1 cellular context compared by ENCODE assay signal in the genomic region with DNA sequence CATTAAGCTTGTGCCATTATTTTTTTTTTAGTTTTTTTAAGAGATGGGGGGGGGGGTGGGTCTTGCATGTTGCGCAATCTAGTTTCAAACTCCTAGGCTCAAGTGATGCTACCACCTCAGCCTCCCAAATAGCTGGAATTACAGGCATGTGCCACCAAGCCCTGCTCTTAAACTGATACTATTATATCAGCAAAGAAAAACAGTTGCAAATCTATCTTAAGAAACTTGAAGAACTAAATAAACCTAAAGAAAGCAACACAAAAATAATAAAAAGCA.
TF ChIP-seq lines count a peak whose summit lies in the region.

No MANE protein-coding gene starts in this region.

TF ChIP-seq in GM23338, 12 proteins besides CTCF, POLR2A, EP300 and RAD21 (continued from another document):
- TF ChIP-seq, protein P1, sequence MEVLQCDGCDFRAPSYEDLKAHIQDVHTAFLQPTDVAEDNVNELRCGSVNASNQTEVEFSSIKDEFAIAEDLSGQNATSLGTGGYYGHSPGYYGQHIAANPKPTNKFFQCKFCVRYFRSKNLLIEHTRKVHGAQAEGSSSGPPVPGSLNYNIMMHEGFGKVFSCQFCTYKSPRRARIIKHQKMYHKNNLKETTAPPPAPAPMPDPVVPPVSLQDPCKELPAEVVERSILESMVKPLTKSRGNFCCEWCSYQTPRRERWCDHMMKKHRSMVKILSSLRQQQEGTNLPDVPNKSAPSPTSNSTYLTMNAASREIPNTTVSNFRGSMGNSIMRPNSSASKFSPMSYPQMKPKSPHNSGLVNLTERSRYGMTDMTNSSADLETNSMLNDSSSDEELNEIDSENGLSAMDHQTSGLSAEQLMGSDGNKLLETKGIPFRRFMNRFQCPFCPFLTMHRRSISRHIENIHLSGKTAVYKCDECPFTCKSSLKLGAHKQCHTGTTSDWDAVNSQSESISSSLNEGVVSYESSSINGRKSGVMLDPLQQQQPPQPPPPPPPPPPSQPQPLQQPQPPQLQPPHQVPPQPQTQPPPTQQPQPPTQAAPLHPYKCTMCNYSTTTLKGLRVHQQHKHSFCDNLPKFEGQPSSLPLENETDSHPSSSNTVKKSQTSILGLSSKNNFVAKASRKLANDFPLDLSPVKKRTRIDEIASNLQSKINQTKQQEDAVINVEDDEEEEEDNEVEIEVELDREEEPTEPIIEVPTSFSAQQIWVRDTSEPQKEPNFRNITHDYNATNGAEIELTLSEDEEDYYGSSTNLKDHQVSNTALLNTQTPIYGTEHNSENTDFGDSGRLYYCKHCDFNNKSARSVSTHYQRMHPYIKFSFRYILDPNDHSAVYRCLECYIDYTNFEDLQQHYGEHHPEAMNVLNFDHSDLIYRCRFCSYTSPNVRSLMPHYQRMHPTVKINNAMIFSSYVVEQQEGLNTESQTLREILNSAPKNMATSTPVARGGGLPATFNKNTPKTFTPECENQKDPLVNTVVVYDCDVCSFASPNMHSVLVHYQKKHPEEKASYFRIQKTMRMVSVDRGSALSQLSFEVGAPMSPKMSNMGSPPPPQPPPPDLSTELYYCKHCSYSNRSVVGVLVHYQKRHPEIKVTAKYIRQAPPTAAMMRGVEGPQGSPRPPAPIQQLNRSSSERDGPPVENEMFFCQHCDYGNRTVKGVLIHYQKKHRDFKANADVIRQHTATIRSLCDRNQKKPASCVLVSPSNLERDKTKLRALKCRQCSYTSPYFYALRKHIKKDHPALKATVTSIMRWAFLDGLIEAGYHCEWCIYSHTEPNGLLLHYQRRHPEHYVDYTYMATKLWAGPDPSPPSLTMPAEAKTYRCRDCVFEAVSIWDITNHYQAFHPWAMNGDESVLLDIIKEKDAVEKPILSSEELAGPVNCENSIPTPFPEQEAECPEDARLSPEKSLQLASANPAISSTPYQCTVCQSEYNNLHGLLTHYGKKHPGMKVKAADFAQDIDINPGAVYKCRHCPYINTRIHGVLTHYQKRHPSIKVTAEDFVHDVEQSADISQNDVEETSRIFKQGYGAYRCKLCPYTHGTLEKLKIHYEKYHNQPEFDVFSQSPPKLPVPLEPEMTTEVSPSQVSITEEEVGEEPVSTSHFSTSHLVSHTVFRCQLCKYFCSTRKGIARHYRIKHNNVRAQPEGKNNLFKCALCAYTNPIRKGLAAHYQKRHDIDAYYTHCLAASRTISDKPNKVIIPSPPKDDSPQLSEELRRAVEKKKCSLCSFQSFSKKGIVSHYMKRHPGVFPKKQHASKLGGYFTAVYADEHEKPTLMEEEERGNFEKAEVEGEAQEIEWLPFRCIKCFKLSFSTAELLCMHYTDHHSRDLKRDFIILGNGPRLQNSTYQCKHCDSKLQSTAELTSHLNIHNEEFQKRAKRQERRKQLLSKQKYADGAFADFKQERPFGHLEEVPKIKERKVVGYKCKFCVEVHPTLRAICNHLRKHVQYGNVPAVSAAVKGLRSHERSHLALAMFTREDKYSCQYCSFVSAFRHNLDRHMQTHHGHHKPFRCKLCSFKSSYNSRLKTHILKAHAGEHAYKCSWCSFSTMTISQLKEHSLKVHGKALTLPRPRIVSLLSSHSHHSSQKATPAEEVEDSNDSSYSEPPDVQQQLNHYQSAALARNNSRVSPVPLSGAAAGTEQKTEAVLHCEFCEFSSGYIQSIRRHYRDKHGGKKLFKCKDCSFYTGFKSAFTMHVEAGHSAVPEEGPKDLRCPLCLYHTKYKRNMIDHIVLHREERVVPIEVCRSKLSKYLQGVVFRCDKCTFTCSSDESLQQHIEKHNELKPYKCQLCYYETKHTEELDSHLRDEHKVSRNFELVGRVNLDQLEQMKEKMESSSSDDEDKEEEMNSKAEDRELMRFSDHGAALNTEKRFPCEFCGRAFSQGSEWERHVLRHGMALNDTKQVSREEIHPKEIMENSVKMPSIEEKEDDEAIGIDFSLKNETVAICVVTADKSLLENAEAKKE (CRISPR knock-in tag; IDR thresholded peaks at IDR 0.05): no peak
- TF ChIP-seq EZH2 (IDR thresholded peaks at IDR 0.05; ENCODE audit: low read depth, unreplicated experiment) (no peak), CREB1 (CRISPR knock-in tag; IDR thresholded peaks at IDR 0.05; ENCODE audit: low read depth) (no peak), NANOG (IDR thresholded peaks at IDR 0.05; ENCODE audit: borderline replicate concordance) (no peak), POLR2AphosphoS5 (IDR thresholded peaks at IDR 0.05; ENCODE audit: low read depth) (no peak), ZNF331 (CRISPR knock-in tag; IDR thresholded peaks at IDR 0.05; ENCODE audit: low read depth) (no peak)
- TF ChIP-seq, protein P2, sequence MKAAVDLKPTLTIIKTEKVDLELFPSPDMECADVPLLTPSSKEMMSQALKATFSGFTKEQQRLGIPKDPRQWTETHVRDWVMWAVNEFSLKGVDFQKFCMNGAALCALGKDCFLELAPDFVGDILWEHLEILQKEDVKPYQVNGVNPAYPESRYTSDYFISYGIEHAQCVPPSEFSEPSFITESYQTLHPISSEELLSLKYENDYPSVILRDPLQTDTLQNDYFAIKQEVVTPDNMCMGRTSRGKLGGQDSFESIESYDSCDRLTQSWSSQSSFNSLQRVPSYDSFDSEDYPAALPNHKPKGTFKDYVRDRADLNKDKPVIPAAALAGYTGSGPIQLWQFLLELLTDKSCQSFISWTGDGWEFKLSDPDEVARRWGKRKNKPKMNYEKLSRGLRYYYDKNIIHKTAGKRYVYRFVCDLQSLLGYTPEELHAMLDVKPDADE (IDR thresholded peaks at IDR 0.05): no peak
- TF ChIP-seq, protein P3, sequence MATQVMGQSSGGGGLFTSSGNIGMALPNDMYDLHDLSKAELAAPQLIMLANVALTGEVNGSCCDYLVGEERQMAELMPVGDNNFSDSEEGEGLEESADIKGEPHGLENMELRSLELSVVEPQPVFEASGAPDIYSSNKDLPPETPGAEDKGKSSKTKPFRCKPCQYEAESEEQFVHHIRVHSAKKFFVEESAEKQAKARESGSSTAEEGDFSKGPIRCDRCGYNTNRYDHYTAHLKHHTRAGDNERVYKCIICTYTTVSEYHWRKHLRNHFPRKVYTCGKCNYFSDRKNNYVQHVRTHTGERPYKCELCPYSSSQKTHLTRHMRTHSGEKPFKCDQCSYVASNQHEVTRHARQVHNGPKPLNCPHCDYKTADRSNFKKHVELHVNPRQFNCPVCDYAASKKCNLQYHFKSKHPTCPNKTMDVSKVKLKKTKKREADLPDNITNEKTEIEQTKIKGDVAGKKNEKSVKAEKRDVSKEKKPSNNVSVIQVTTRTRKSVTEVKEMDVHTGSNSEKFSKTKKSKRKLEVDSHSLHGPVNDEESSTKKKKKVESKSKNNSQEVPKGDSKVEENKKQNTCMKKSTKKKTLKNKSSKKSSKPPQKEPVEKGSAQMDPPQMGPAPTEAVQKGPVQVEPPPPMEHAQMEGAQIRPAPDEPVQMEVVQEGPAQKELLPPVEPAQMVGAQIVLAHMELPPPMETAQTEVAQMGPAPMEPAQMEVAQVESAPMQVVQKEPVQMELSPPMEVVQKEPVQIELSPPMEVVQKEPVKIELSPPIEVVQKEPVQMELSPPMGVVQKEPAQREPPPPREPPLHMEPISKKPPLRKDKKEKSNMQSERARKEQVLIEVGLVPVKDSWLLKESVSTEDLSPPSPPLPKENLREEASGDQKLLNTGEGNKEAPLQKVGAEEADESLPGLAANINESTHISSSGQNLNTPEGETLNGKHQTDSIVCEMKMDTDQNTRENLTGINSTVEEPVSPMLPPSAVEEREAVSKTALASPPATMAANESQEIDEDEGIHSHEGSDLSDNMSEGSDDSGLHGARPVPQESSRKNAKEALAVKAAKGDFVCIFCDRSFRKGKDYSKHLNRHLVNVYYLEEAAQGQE (IDR thresholded peaks at IDR 0.05; ENCODE audit: unreplicated experiment): no peak
